In genomic region chr9:3525836-3526165, GRCh38 we compare ENCODE assay signal across 8 cellular contexts. TPM values are rescaled to one million over a fixed set of nuclear protein-coding genes. Genes with fewer than 3 reads are reported as not detected.
DNase-seq lines count a peak whose midpoint lies in the region; ATAC-seq and TF ChIP-seq lines count a peak whose summit lies in the region.

TSS of gene RFX3 (minus strand) at chr9:3526001. CDS start at chr9:3395588, 130,413 bp downstream.

- H3K9me3 Mint-ChIP-seq in activated naive CD4-positive, alpha-beta T cell treated with anti-CD3 and anti-CD28 coated beads, Interleukin-2, amount 50 U/mL, for 24 hours = no peaks in the 10 kb centered on the region

- peaks cover 14% of the 10 kb centered on the region for H3K4me1 ChIP-seq in testis

- 0 to 3% methylated on average over 7 to 23 of the region's 24 CpGs for WGBS in testis, 2 donors

- no peak for TF ChIP-seq CTCF in testis (IDR thresholded peaks at IDR 0.05)

- peak within 1 kb of the TSS; percentile 100 for H3K27ac Mint-ChIP-seq in activated naive CD4-positive, alpha-beta T cell treated with anti-CD3 and anti-CD28 coated beads, Interleukin-2, amount 50 U/mL, for 24 hours

- H3K27ac ChIP-seq in SK-N-MC = peak within 1 kb of the TSS; percentile 100
- H3K27ac ChIP-seq in testis = peak within 1 kb of the TSS; percentile 99

- peaks cover 3% of the 10 kb centered on the region; the same call in 1 of the 2 replicates for H3K36me3 ChIP-seq in SK-N-MC (ENCODE audit: insufficient read depth, low read length)
- H3K36me3 ChIP-seq in testis (ENCODE audit: low read depth, missing control alignments) = no peaks in the 10 kb centered on the region

- H3K4me1 Mint-ChIP-seq in activated naive CD4-positive, alpha-beta T cell treated with anti-CD3 and anti-CD28 coated beads, Interleukin-2, amount 50 U/mL, for 24 hours = peaks cover 67% of the 10 kb centered on the region

- DNase-seq in GM03348 (ENCODE audit: low spot score) (peak; percentile 95), NCI-H1048 (lab: John Stamatoyannopoulos, UW) (peak; percentile 84), SK-N-MC (ENCODE audit: low read depth, low spot score) (no peak), glomerular visceral epithelial cell (ENCODE audit: extremely low spot score) (peak; percentile 97), occipital lobe (lab: John Stamatoyannopoulos, UW) (peak; percentile 84), testis (peak; percentile 92)

- H3K36me3 Mint-ChIP-seq in activated naive CD4-positive, alpha-beta T cell treated with anti-CD3 and anti-CD28 coated beads, Interleukin-2, amount 50 U/mL, for 24 hours = no peaks in the 10 kb centered on the region

- no peaks in the 10 kb centered on the region for H3K9me3 ChIP-seq in SK-N-MC (ENCODE audit: low read depth, low read length)
- H3K9me3 ChIP-seq in testis = no peaks in the 10 kb centered on the region

- ATAC-seq in HG02610 (IDR thresholded peaks at IDR 0.05; ENCODE audit: unreplicated experiment) = peak; percentile 58

- intact Hi-C loops in testis (cut with DNase I; ENCODE audit: low total_unique reads) = no loop called here

- H3K4me3 ChIP-seq in SK-N-MC (peak within 1 kb of the TSS; percentile 96), testis (peak within 1 kb of the TSS; percentile 66 to 98)

- H3K4me3 Mint-ChIP-seq in activated naive CD4-positive, alpha-beta T cell treated with anti-CD3 and anti-CD28 coated beads, Interleukin-2, amount 50 U/mL, for 24 hours = peak within 1 kb of the TSS; percentile 98

- peak within 1 kb of the TSS; percentile 100 for H3K9ac ChIP-seq in SK-N-MC (ENCODE audit: insufficient read length)

- no peak for TF ChIP-seq POLR2A in testis (IDR thresholded peaks at IDR 0.05)

- no peaks in the 10 kb centered on the region for H3K27me3 Mint-ChIP-seq in activated naive CD4-positive, alpha-beta T cell treated with anti-CD3 and anti-CD28 coated beads, Interleukin-2, amount 50 U/mL, for 24 hours

- no peaks in the 10 kb centered on the region for H3K27me3 ChIP-seq in testis

RNA-seq across cellular contexts. Expression of gene RFX3, which starts in this region (rescaled TPM):
- total RNA-seq in occipital lobe (71.4 TPM), testis (10 to 100 TPM; 29.7 to 30.7 TPM)
- 45.3 TPM for polyA plus RNA-seq in testis (ENCODE audit: insufficient read depth, low read depth, low replicate concordance)
